8 cellular contexts compared by ENCODE assay signal in genomic region chr1:185170291-185170848, GRCh38. TPM values are rescaled to one million over a fixed set of nuclear protein-coding genes. Genes with fewer than 3 reads are reported as not detected.
DNase-seq lines count a peak whose midpoint lies in the region; ATAC-seq and TF ChIP-seq lines count a peak whose summit lies in the region.

No MANE protein-coding gene starts in this region.

- no peak overlapping the region for H3K4me3 ChIP-seq in epithelial cell of proximal tubule (ENCODE audit: low read depth, low read length)

- DNase-seq in DMS53 (lab: John Stamatoyannopoulos, UW) (peak; percentile 74), NCI-H345 (lab: John Stamatoyannopoulos, UW) (peak; percentile 59), epithelial cell of proximal tubule (ENCODE audit: low read depth) (no peak), mucosa of gallbladder (ENCODE audit: low spot score) (peak; percentile 18), mesenteric fat pad (ENCODE audit: low spot score) (no peak)
- peak; percentile 16 to 45 for DNase-seq in activated CD4-positive, alpha-beta T cell treated with anti-CD3 and anti-CD28 coated beads for 4 hours

- ATAC-seq in GM19463 (IDR thresholded peaks at IDR 0.05; ENCODE audit: unreplicated experiment) (peak; percentile 91), HG03439 (IDR thresholded peaks at IDR 0.05; ENCODE audit: unreplicated experiment) (peak; percentile 91)

- TF ChIP-seq CTCF in epithelial cell of proximal tubule (conservative IDR thresholded peaks at IDR 0.05; ENCODE audit: low read depth, low read length), result peak; percentile 89

RNA-seq across cellular contexts. Expression of gene SWT1, which starts 13.4 kb away (rescaled TPM):
- total RNA-seq in epithelial cell of proximal tubule (1.3 and 2.4 TPM in 2 replicates), mucosa of gallbladder (5.6 TPM), mesenteric fat pad (4.4 TPM)

RNA-seq across cellular contexts. Expression of gene TRMT1L, which starts 13.6 kb away (rescaled TPM):
- 15.8 and 17.7 TPM in 2 replicates for total RNA-seq in epithelial cell of proximal tubule
- 23.9 TPM for total RNA-seq in mucosa of gallbladder
- 13.4 TPM for total RNA-seq in mesenteric fat pad

Comparison
In these comparisons a context has a peak if more than half of its experiments do, and no peak if none do; other contexts are left out.
1. DNase-seq: peak in DMS53 (single experiment), NCI-H345 (single experiment), activated CD4-positive, alpha-beta T cell treated with anti-CD3 and anti-CD28 coated beads for 4 hours (2 of 2) and mucosa of gallbladder (single experiment); none in epithelial cell of proximal tubule (single experiment) and mesenteric fat pad (single experiment).